1 cellular context compared by ENCODE assay signal in the genomic region with DNA sequence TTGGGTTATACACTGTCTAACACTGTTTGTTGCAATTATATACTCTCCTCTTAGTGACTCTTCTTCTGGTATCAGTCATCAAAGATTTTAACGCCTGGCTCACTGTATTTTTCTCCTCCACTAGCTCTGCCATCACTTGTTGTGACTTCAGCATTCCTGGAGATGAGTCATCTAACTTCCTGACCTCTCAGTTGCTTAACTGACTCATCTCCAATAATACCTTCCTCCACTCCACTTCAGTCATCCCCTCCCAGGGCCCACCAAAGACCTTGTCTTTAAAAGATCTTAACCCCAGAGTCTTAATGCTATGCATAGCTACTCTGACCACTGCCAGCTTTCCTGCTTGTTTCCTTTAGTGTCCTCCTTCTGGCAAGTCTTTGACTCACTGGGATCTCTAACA.
TF ChIP-seq lines count a peak whose summit lies in the region.

No MANE protein-coding gene starts in this region.

TF ChIP-seq in SK-N-SH, 30 proteins besides CTCF, POLR2A, EP300 and RAD21 (continued from another document):
- TF ChIP-seq TCF12 (IDR thresholded peaks at IDR 0.05) (no peak), ELF1 (IDR thresholded peaks at IDR 0.05) (no peak)
- TF ChIP-seq, protein P1, sequence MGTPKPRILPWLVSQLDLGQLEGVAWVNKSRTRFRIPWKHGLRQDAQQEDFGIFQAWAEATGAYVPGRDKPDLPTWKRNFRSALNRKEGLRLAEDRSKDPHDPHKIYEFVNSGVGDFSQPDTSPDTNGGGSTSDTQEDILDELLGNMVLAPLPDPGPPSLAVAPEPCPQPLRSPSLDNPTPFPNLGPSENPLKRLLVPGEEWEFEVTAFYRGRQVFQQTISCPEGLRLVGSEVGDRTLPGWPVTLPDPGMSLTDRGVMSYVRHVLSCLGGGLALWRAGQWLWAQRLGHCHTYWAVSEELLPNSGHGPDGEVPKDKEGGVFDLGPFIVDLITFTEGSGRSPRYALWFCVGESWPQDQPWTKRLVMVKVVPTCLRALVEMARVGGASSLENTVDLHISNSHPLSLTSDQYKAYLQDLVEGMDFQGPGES (IDR thresholded peaks at IDR 0.05; ENCODE audit: low read depth, low read length) = no peak
